Comparison of ENCODE assay signal across 1 cellular context in genomic region chr6:26026833-26027490, GRCh38.
A peak's percentile ranks its signal among the peaks of the same experiment; 100 is the strongest.
TF ChIP-seq lines count a peak whose summit lies in the region.

No MANE protein-coding gene starts in this region.

TF ChIP-seq in HepG2, 621 proteins besides CTCF, POLR2A, EP300 and RAD21 (continued from another document and continues in another):
- TF ChIP-seq ZBTB37 (CRISPR knock-in tag; IDR thresholded peaks at IDR 0.05) = peak; percentile 89
- no peak for TF ChIP-seq WIZ (CRISPR knock-in tag; IDR thresholded peaks at IDR 0.05)
- TF ChIP-seq ZNF572 (CRISPR knock-in tag; IDR thresholded peaks at IDR 0.05) = peak; percentile 73; the same call in 1 of the 2 replicates
- TF ChIP-seq AGO2 (optimal IDR thresholded peaks at IDR 0.05; ENCODE audit: low read depth, low read length) = peak; percentile 97
- TF ChIP-seq ZMYM4 (CRISPR knock-in tag; IDR thresholded peaks at IDR 0.05) = peak; percentile 98
- TF ChIP-seq, protein P1, sequence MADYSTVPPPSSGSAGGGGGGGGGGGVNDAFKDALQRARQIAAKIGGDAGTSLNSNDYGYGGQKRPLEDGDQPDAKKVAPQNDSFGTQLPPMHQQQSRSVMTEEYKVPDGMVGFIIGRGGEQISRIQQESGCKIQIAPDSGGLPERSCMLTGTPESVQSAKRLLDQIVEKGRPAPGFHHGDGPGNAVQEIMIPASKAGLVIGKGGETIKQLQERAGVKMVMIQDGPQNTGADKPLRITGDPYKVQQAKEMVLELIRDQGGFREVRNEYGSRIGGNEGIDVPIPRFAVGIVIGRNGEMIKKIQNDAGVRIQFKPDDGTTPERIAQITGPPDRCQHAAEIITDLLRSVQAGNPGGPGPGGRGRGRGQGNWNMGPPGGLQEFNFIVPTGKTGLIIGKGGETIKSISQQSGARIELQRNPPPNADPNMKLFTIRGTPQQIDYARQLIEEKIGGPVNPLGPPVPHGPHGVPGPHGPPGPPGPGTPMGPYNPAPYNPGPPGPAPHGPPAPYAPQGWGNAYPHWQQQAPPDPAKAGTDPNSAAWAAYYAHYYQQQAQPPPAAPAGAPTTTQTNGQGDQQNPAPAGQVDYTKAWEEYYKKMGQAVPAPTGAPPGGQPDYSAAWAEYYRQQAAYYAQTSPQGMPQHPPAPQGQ (CRISPR knock-in tag; IDR thresholded peaks at IDR 0.05; ENCODE audit: borderline replicate concordance) = peak; percentile 99; the same call in 1 of the 2 replicates
- peak; percentile 92 for TF ChIP-seq ERF (CRISPR knock-in tag; IDR thresholded peaks at IDR 0.05)
- TF ChIP-seq, protein P2, sequence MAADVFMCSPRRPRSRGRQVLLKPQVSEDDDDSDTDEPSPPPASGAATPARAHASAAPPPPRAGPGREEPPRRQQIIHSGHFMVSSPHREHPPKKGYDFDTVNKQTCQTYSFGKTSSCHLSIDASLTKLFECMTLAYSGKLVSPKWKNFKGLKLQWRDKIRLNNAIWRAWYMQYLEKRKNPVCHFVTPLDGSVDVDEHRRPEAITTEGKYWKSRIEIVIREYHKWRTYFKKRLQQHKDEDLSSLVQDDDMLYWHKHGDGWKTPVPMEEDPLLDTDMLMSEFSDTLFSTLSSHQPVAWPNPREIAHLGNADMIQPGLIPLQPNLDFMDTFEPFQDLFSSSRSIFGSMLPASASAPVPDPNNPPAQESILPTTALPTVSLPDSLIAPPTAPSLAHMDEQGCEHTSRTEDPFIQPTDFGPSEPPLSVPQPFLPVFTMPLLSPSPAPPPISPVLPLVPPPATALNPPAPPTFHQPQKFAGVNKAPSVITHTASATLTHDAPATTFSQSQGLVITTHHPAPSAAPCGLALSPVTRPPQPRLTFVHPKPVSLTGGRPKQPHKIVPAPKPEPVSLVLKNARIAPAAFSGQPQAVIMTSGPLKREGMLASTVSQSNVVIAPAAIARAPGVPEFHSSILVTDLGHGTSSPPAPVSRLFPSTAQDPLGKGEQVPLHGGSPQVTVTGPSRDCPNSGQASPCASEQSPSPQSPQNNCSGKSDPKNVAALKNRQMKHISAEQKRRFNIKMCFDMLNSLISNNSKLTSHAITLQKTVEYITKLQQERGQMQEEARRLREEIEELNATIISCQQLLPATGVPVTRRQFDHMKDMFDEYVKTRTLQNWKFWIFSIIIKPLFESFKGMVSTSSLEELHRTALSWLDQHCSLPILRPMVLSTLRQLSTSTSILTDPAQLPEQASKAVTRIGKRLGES (CRISPR knock-in tag; IDR thresholded peaks at IDR 0.05; ENCODE audit: borderline replicate concordance) = peak; percentile 66; the same call in 1 of the 2 replicates
- TF ChIP-seq NR2C2 (CRISPR knock-in tag; IDR thresholded peaks at IDR 0.05; ENCODE audit: borderline replicate concordance) = peak; percentile 57
- peak; percentile 80 for TF ChIP-seq KLF12 (CRISPR knock-in tag; IDR thresholded peaks at IDR 0.05; ENCODE audit: borderline replicate concordance)
- TF ChIP-seq ZFP62 (CRISPR knock-in tag; IDR thresholded peaks at IDR 0.05) = 0 out of 2 replicates have a peak, but pooled peaks have one; percentile 54
- 0 out of 2 replicates have a peak, but pooled peaks have one; percentile 85 for TF ChIP-seq ZBTB39 (CRISPR knock-in tag; IDR thresholded peaks at IDR 0.05)
- TF ChIP-seq SP1 (IDR thresholded peaks at IDR 0.05) = no peak
- peak; percentile 90 for TF ChIP-seq SP1 (CRISPR knock-in tag; IDR thresholded peaks at IDR 0.05)
- TF ChIP-seq ZMYM2 (CRISPR knock-in tag; IDR thresholded peaks at IDR 0.05) = no peak; the same call in 1 of the 2 replicates
- no peak for TF ChIP-seq FOXA1 (IDR thresholded peaks at IDR 0.05)
- peak; percentile 43 for TF ChIP-seq FOXA1 (CRISPR knock-in tag; IDR thresholded peaks at IDR 0.05)
- no peak for TF ChIP-seq PCBP2 (optimal IDR thresholded peaks at IDR 0.05; ENCODE audit: low read depth, low read length, poor library complexity, severe bottlenecking)
- TF ChIP-seq NFKBIZ (CRISPR knock-in tag; IDR thresholded peaks at IDR 0.05) = peak; percentile 48; the same call in 1 of the 2 replicates
- no peak for TF ChIP-seq TFE3 (CRISPR knock-in tag; IDR thresholded peaks at IDR 0.05)
- no peak for TF ChIP-seq SUZ12 (IDR thresholded peaks at IDR 0.05; ENCODE audit: low read depth, low read length)
- peak; percentile 76; the same call in 1 of the 2 replicates for TF ChIP-seq ELK4 (CRISPR knock-in tag; IDR thresholded peaks at IDR 0.05; ENCODE audit: borderline replicate concordance)
- TF ChIP-seq ARHGAP35 (CRISPR knock-in tag; IDR thresholded peaks at IDR 0.05; ENCODE audit: borderline replicate concordance) = peak; percentile 75; the same call in 1 of the 2 replicates
- TF ChIP-seq, protein P3, sequence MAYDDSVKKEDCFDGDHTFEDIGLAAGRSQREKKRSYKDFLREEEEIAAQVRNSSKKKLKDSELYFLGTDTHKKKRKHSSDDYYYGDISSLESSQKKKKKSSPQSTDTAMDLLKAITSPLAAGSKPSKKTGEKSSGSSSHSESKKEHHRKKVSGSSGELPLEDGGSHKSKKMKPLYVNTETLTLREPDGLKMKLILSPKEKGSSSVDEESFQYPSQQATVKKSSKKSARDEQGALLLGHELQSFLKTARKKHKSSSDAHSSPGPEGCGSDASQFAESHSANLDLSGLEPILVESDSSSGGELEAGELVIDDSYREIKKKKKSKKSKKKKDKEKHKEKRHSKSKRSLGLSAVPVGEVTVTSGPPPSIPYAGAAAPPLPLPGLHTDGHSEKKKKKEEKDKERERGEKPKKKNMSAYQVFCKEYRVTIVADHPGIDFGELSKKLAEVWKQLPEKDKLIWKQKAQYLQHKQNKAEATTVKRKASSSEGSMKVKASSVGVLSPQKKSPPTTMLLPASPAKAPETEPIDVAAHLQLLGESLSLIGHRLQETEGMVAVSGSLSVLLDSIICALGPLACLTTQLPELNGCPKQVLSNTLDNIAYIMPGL (CRISPR knock-in tag; IDR thresholded peaks at IDR 0.05; ENCODE audit: borderline replicate concordance in 1 of 2, low read depth in 1 of 2) = peak; percentile 96 to 97; a peak in 3 of 4 replicates
- TF ChIP-seq ZNF274 (CRISPR knock-in tag; IDR thresholded peaks at IDR 0.05) = peak; percentile 89
- TF ChIP-seq SETDB1 (CRISPR knock-in tag; IDR thresholded peaks at IDR 0.05; ENCODE audit: borderline replicate concordance) = no peak
- no peak; the same call in 1 of the 2 replicates for TF ChIP-seq PITX1 (CRISPR knock-in tag; IDR thresholded peaks at IDR 0.05)
- TF ChIP-seq DPF2 (CRISPR knock-in tag; IDR thresholded peaks at IDR 0.05; ENCODE audit: borderline replicate concordance, low read depth) = no peak
- peak; percentile 93 for TF ChIP-seq KMT2B (CRISPR knock-in tag; IDR thresholded peaks at IDR 0.05)
- peak; percentile 48; the same call in 1 of the 2 replicates for TF ChIP-seq ZNF501 (CRISPR knock-in tag; IDR thresholded peaks at IDR 0.05)
- no peak for TF ChIP-seq PLRG1 (conservative IDR thresholded peaks at IDR 0.05)
- TF ChIP-seq AHR (CRISPR knock-in tag; IDR thresholded peaks at IDR 0.05) = peak; percentile 98
- TF ChIP-seq ZFYVE20 (CRISPR knock-in tag; IDR thresholded peaks at IDR 0.05; ENCODE audit: borderline replicate concordance, low read depth) = peak; percentile 46; the same call in 1 of the 2 replicates
- peak; percentile 62 for TF ChIP-seq PHF5A (CRISPR knock-in tag; IDR thresholded peaks at IDR 0.05; ENCODE audit: low read depth, unreplicated experiment)
- TF ChIP-seq, protein P4, sequence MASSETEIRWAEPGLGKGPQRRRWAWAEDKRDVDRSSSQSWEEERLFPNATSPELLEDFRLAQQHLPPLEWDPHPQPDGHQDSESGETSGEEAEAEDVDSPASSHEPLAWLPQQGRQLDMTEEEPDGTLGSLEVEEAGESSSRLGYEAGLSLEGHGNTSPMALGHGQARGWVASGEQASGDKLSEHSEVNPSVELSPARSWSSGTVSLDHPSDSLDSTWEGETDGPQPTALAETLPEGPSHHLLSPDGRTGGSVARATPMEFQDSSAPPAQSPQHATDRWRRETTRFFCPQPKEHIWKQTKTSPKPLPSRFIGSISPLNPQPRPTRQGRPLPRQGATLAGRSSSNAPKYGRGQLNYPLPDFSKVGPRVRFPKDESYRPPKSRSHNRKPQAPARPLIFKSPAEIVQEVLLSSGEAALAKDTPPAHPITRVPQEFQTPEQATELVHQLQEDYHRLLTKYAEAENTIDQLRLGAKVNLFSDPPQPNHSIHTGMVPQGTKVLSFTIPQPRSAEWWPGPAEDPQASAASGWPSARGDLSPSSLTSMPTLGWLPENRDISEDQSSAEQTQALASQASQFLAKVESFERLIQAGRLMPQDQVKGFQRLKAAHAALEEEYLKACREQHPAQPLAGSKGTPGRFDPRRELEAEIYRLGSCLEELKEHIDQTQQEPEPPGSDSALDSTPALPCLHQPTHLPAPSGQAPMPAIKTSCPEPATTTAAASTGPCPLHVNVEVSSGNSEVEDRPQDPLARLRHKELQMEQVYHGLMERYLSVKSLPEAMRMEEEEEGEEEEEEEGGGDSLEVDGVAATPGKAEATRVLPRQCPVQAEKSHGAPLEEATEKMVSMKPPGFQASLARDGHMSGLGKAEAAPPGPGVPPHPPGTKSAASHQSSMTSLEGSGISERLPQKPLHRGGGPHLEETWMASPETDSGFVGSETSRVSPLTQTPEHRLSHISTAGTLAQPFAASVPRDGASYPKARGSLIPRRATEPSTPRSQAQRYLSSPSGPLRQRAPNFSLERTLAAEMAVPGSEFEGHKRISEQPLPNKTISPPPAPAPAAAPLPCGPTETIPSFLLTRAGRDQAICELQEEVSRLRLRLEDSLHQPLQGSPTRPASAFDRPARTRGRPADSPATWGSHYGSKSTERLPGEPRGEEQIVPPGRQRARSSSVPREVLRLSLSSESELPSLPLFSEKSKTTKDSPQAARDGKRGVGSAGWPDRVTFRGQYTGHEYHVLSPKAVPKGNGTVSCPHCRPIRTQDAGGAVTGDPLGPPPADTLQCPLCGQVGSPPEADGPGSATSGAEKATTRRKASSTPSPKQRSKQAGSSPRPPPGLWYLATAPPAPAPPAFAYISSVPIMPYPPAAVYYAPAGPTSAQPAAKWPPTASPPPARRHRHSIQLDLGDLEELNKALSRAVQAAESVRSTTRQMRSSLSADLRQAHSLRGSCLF (CRISPR knock-in tag; IDR thresholded peaks at IDR 0.05; ENCODE audit: borderline replicate concordance) = peak; percentile 92
- peak; percentile 85 for TF ChIP-seq HOMEZ (CRISPR knock-in tag; IDR thresholded peaks at IDR 0.05; ENCODE audit: low read depth)
- 0 out of 2 replicates have a peak, but pooled peaks have one; percentile 77 for TF ChIP-seq ZNF17 (CRISPR knock-in tag; IDR thresholded peaks at IDR 0.05)
